Comparison of ENCODE assay signal across 1 cellular context in the genomic region with DNA sequence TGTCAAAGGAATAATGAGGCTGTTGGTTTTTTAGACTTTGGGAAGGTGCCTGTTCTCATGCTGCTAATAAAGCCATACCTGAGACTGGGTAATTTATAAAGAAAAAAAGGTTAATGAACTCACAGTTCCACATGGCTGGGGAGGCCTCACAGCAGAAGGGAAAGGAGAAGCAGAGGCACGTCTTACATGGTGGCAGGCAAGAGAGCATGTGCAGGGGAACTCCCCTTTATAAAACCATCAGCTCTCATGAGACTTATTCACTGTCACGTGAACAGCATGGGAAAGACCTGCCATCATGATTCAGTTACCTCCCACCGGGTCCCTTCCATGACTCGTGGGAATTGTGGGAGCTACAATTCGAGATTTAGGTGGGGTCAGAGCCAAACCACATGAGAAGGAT. TPM values are rescaled to one million over a fixed set of nuclear protein-coding genes. Genes with fewer than 3 reads are reported as not detected.
"Had no signal": no experiment of that assay in that cellular context is flagged by ENCODE, and none has a peak within 500 bp of the region (broad histone marks: within the 10 kb centered on the region; RNA-seq: fewer than 3 reads in every experiment).

No MANE protein-coding gene starts in this region.

RNA-seq across cellular contexts. Expression of a gene that starts 37.7 kb away (rescaled TPM):
- total RNA-seq: natural killer cell had no signal
